15 cellular contexts compared by ENCODE assay signal in genomic region chr6:161356167-161356844, GRCh38.
"Had no signal": no experiment of that assay in that cellular context is flagged by ENCODE, and none has a peak within 500 bp of the region (broad histone marks: within the 10 kb centered on the region; RNA-seq: fewer than 3 reads in every experiment).

No MANE protein-coding gene starts in this region.

- ATAC-seq: activated CD4-positive, CD25-positive, alpha-beta regulatory T cell treated with anti-CD3 and anti-CD28 coated beads, Interleukin-2, amount 50 U/mL, for 24 hours; activated T-cell treated with anti-CD3 and anti-CD28 coated beads, Interleukin-2, amount 50 U/mL, for 72 hours; heart left ventricle had no signal

- H3K27ac ChIP-seq: colonic mucosa, heart left ventricle, skin epidermis, thyroid gland, vagina had no signal

- H3K27me3 Mint-ChIP-seq: activated CD4-positive, alpha-beta memory T cell treated with anti-CD3 and anti-CD28 coated beads for 36 hours; memory B cell had no signal

- H3K27me3 ChIP-seq: colonic mucosa, heart left ventricle, thyroid gland, vagina had no signal

- H3K9me3 Mint-ChIP-seq: activated CD4-positive, alpha-beta memory T cell treated with anti-CD3 and anti-CD28 coated beads for 36 hours; activated T-cell treated with anti-CD3 and anti-CD28 coated beads, Interleukin-2, amount 50 U/mL, for 72 hours; memory B cell; T-helper 2 cell treated with Interferon-gamma antibody and Interleukin-4, amounts not matched to agents 5 μg/mL and 100 μg/mL, for 36 hours had no signal

- H3K36me3 ChIP-seq: colonic mucosa, heart left ventricle, thyroid gland, vagina had no signal

- H3K4me1 ChIP-seq: colonic mucosa, thyroid gland, vagina had no signal

- H3K4me3 Mint-ChIP-seq: activated CD4-positive, alpha-beta memory T cell treated with anti-CD3 and anti-CD28 coated beads for 36 hours; activated T-cell treated with anti-CD3 and anti-CD28 coated beads, Interleukin-2, amount 50 U/mL, for 72 hours; memory B cell; T-helper 2 cell treated with Interferon-gamma antibody and Interleukin-4, amounts not matched to agents 5 μg/mL and 100 μg/mL, for 36 hours had no signal

- H3K27ac Mint-ChIP-seq: activated CD4-positive, alpha-beta memory T cell treated with anti-CD3 and anti-CD28 coated beads for 36 hours; activated T-cell treated with anti-CD3 and anti-CD28 coated beads, Interleukin-2, amount 50 U/mL, for 72 hours; memory B cell; T-helper 2 cell treated with Interferon-gamma antibody and Interleukin-4, amounts not matched to agents 5 μg/mL and 100 μg/mL, for 36 hours had no signal

- H3K4me3 ChIP-seq: colonic mucosa, heart left ventricle, skin epidermis, thyroid gland, vagina had no signal

- H3K9me3 ChIP-seq: colonic mucosa, heart left ventricle, thyroid gland, vagina had no signal

- H3K36me3 Mint-ChIP-seq: activated CD4-positive, alpha-beta memory T cell treated with anti-CD3 and anti-CD28 coated beads for 36 hours had no signal

- DNase-seq: activated CD4-positive, alpha-beta memory T cell treated with anti-CD3 and anti-CD28 coated beads for 36 hours; activated CD8-positive, alpha-beta memory T cell treated with anti-CD3 and anti-CD28 coated beads, Interleukin-2, amount 50 U/mL, for 4 hours; activated gamma-delta T cell treated with Interleukin-2 at 50 U/mL for 16 hours; activated T-cell treated with anti-CD3 and anti-CD28 coated beads, Interleukin-2, amount 50 U/mL, for 72 hours; caudate nucleus; colonic mucosa; effector CD8-positive, alpha-beta T cell; heart left ventricle; stimulated activated CD4-positive, alpha-beta T cell treated with anti-CD3 and anti-CD28 coated beads, Interleukin-4, amount 100 ng/mL, for 4 hours; thyroid gland had no signal
